8 cellular contexts compared by ENCODE assay signal in genomic region chr17:75130632-75131277, GRCh38. TPM values are rescaled to one million over a fixed set of nuclear protein-coding genes. Genes with fewer than 3 reads are reported as not detected.
DNase-seq lines count a peak whose midpoint lies in the region; ATAC-seq and TF ChIP-seq lines count a peak whose summit lies in the region.

No MANE protein-coding gene starts in this region.

- H4K8ac ChIP-seq in neuronal stem cell (ENCODE audit: low read depth, low read length) = no peak overlapping the region

- no peaks in the 10 kb centered on the region for H3K27me3 Mint-ChIP-seq in activated naive CD4-positive, alpha-beta T cell treated with anti-CD3 and anti-CD28 coated beads for 36 hours (ENCODE audit: low read depth)

- H3K4me1 ChIP-seq in OCI-LY7 (ENCODE audit: insufficient read depth, low read length, poor library complexity, severe bottlenecking) (peaks cover 33% of the 10 kb centered on the region), neuronal stem cell (ENCODE audit: control insufficient read depth in 2 of 2, insufficient read depth in 1 of 2, low read depth in 1 of 2, low read length in 2 of 2) (peaks cover 4 to 7% of the 10 kb centered on the region in 2 donors), uterus (peaks cover 0 to 8% of the 10 kb centered on the region in 2 donors)

- H3K23ac ChIP-seq in neuronal stem cell (ENCODE audit: low read depth, low read length, poor library complexity) = peak overlapping the region; percentile 96

- H3K9ac ChIP-seq in neuronal stem cell (ENCODE audit: low read depth, low read length, poor library complexity) = peak overlapping the region; percentile 85

- peak overlapping the region; percentile 43 for H2BK120ac ChIP-seq in neuronal stem cell (ENCODE audit: low read depth, low read length)

- H3K4me1 Mint-ChIP-seq in activated naive CD4-positive, alpha-beta T cell treated with anti-CD3 and anti-CD28 coated beads for 36 hours (ENCODE audit: low read depth) = peaks cover 23% of the 10 kb centered on the region

- POLR2A ChIA-PET in OCI-LY7 (lab: Charles Lee) = interaction anchor here (0.6 to 2.3 kb wide), 8 partner anchors 8 to 364 kb away, joined by 3 to 11 read pairs (median 6); partner anchors contain the start of genes ARMC7 and MRPL58

- H3K27ac ChIP-seq in OCI-LY7 (ENCODE audit: low read depth, low read length, poor library complexity, severe bottlenecking) (peak overlapping the region; percentile 69), neuronal stem cell (replicated peaks; ENCODE audit: low read length) (peak overlapping the region; percentile 96), uterus (peak overlapping the region; percentile 88 to 90)

- H3K4me2 ChIP-seq in OCI-LY7 (ENCODE audit: low read length) (peak overlapping the region; percentile 76), neuronal stem cell (ENCODE audit: insufficient read depth, low read length, poor library complexity, severe bottlenecking) (peak overlapping the region; percentile 88)

- H3K36me3 ChIP-seq in OCI-LY7 (ENCODE audit: insufficient read depth, low read length) (peaks cover 36% of the 10 kb centered on the region), neuronal stem cell (replicated peaks in 1 of 2; ENCODE audit: control insufficient read depth in 2 of 2, insufficient read depth in 2 of 2, low read length in 2 of 2) (peaks cover 27 to 39% of the 10 kb centered on the region in 2 donors), uterus (no peaks in the 10 kb centered on the region)

- CTCF ChIA-PET in OCI-LY7 (lab: Charles Lee; ENCODE audit: unreplicated experiment) = interaction anchor here (0.5 to 3.4 kb wide), 8 partner anchors 8 to 545 kb away, joined by 3 to 26 read pairs (median 6); partner anchors contain the start of gene MRPL58
- CTCF ChIA-PET in activated naive CD4-positive, alpha-beta T cell treated with anti-CD3 and anti-CD28 coated beads for 36 hours (lab: Charles Lee) = interaction anchor here (0.6 to 14.5 kb wide), 21 partner anchors 14 to 726 kb away, joined by 3 to 195 read pairs (median 3); partner anchors contain the start of gene MRPL58

- DNase-seq in OCI-LY7 (ENCODE audit: low spot score) (peak; percentile 82), foreskin fibroblast (peak; percentile 42 to 76), neuronal stem cell (ENCODE audit: low spot score) (no peak), uterus (peak in 1 of 2 donors; percentile 56)
- DNase-seq in activated naive CD4-positive, alpha-beta T cell treated with anti-CD3 and anti-CD28 coated beads for 36 hours = peak; percentile 66

- peak overlapping the region; percentile 98 for H3K18ac ChIP-seq in neuronal stem cell (ENCODE audit: low read length)

- peak overlapping the region; percentile 24 for H2BK5ac ChIP-seq in neuronal stem cell (ENCODE audit: low read length)

- H3K79me1 ChIP-seq in neuronal stem cell (ENCODE audit: low read depth, low read length) = peaks cover 7% of the 10 kb centered on the region

- H2BK15ac ChIP-seq in neuronal stem cell (ENCODE audit: low read length) = peak overlapping the region; percentile 44

- H2AK5ac ChIP-seq in neuronal stem cell (ENCODE audit: low read depth, low read length) = peak overlapping the region; percentile 87

- no peak overlapping the region for H2BK12ac ChIP-seq in neuronal stem cell (ENCODE audit: low read length)

- TF ChIP-seq POLR2A in uterus (IDR thresholded peaks at IDR 0.05) = no peak

- TF ChIP-seq CTCF in GM12873 (IDR thresholded peaks at IDR 0.05; ENCODE audit: insufficient read depth, low read depth, low read length, missing control alignments) (peak; percentile 58), OCI-LY7 (conservative IDR thresholded peaks at IDR 0.05; ENCODE audit: low read length) (peak; percentile 82), foreskin fibroblast (IDR thresholded peaks at IDR 0.05; ENCODE audit: low read depth, low read length) (peak; percentile 55), uterus (IDR thresholded peaks at IDR 0.05) (peak in 2 of 4 experiments; percentile 16 to 31)

- H3K27me3 ChIP-seq in neuronal stem cell (ENCODE audit: control insufficient read depth in 3 of 3, insufficient read depth in 3 of 3, low read depth in 1 of 3, low read length in 3 of 3) (no peaks in the 10 kb centered on the region), uterus (no peaks in the 10 kb centered on the region)

- H3K4me3 ChIP-seq in OCI-LY7 (ENCODE audit: low read depth, low read length, poor library complexity, severe bottlenecking) (peak overlapping the region; percentile 89), foreskin fibroblast (ENCODE audit: low read depth in 1 of 2, low read length in 2 of 2) (peak overlapping the region; percentile 69 to 90), neuronal stem cell (ENCODE audit: low read length in 2 of 2) (peak overlapping the region; percentile 81 to 97), uterus (peak overlapping the region; percentile 74 to 77)

- H3K14ac ChIP-seq in neuronal stem cell (ENCODE audit: low read length) = peak overlapping the region; percentile 47

- intact Hi-C loops in OCI-LY7 (cut with micrococcal nuclease; ENCODE audit: unreplicated experiment) (loop anchor here (1.0 to 2.0 kb wide), 3 partner anchors 16 to 52 kb away; partner anchors contain the start of genes JPT1 and SUMO2), uterus (cut with DNase I; ENCODE audit: low total_unique reads) (no loop called here)
- intact Hi-C loops in activated naive CD4-positive, alpha-beta T cell treated with anti-CD3 and anti-CD28 coated beads for 36 hours (cut with micrococcal nuclease) = loop anchor here (1.0 to 5.0 kb wide), 6 partner anchors 16 to 169 kb away; partner anchors contain the start of genes JPT1 and SUMO2

- peaks cover 17% of the 10 kb centered on the region for H3K79me2 ChIP-seq in OCI-LY7 (ENCODE audit: insufficient read depth, low read depth, low read length)

- H3K27ac Mint-ChIP-seq in activated naive CD4-positive, alpha-beta T cell treated with anti-CD3 and anti-CD28 coated beads for 36 hours = peak overlapping the region; percentile 85

- peak overlapping the region; percentile 61 for H2AFZ ChIP-seq in OCI-LY7 (ENCODE audit: low read length)
- peak overlapping the region; percentile 95 for H2AFZ ChIP-seq in neuronal stem cell (ENCODE audit: low read length)

- no peak overlapping the region for H4K91ac ChIP-seq in neuronal stem cell (ENCODE audit: low read depth, low read length, poor library complexity)

- BruUV-seq in OCI-LY7 (replicated peaks; lab: Mats Ljungman, UMichigan) = TSS peak; percentile 69

- H3K4ac ChIP-seq in neuronal stem cell (ENCODE audit: low read length) = peak overlapping the region; percentile 19

- H3K4me3 Mint-ChIP-seq in activated naive CD4-positive, alpha-beta T cell treated with anti-CD3 and anti-CD28 coated beads for 36 hours = peak overlapping the region; percentile 85

- no peaks in the 10 kb centered on the region for H3K9me3 Mint-ChIP-seq in activated naive CD4-positive, alpha-beta T cell treated with anti-CD3 and anti-CD28 coated beads for 36 hours

- H3K9me3 ChIP-seq in OCI-LY7 (ENCODE audit: low read length) (no peaks in the 10 kb centered on the region), neuronal stem cell (replicated peaks in 1 of 2; ENCODE audit: control insufficient read depth in 2 of 2, insufficient read depth in 1 of 2, low read depth in 1 of 2, low read length in 2 of 2) (no peaks in the 10 kb centered on the region), uterus (no peaks in the 10 kb centered on the region)

- ATAC-seq in HG03432 (IDR thresholded peaks at IDR 0.05; ENCODE audit: unreplicated experiment) (peak; percentile 16), GM21367 (IDR thresholded peaks at IDR 0.05; ENCODE audit: unreplicated experiment) (no peak)

- H4K20me1 ChIP-seq in OCI-LY7 (ENCODE audit: insufficient read depth, low read length) = peaks cover 10% of the 10 kb centered on the region

- H3K9me2 ChIP-seq in OCI-LY7 (ENCODE audit: insufficient read depth, low read length) = no peaks in the 10 kb centered on the region

- WGBS in neuronal stem cell (ENCODE audit: extremely low coverage in 2 of 2, insufficient read length in 2 of 2, insufficient replicate concordance in 1 of 2), 2 donors = no CpG with 5 or more reads among the region's 29 CpGs

- H3K36me3 Mint-ChIP-seq in activated naive CD4-positive, alpha-beta T cell treated with anti-CD3 and anti-CD28 coated beads for 36 hours (ENCODE audit: low read depth) = peaks cover 5% of the 10 kb centered on the region

RNA-seq across cellular contexts. Expression of gene NT5C, which starts 0.8 kb away (rescaled TPM):
- 229 and 259 TPM in 2 replicates for total RNA-seq in OCI-LY7 (2014; rRNA removed; shearing (Covaris generic))
- total RNA-seq in OCI-LY7 (2022) (106 and 107 TPM in 2 replicates), uterus (10 to 100 TPM; 30.2 to 60.0 (median 44.9) TPM)
- total RNA-seq in activated naive CD4-positive, alpha-beta T cell treated with anti-CD3 and anti-CD28 coated beads for 36 hours = 10 to 100 TPM; 49.7 to 55.2 TPM
- polyA plus RNA-seq in neuronal stem cell (2013, experiment 1 of 2) = 59.9 TPM
- 58.9 TPM for polyA plus RNA-seq in neuronal stem cell (2013, experiment 2 of 2)

RNA-seq across cellular contexts. Expression of gene ARMC7, which starts 21.0 kb away (rescaled TPM):
- total RNA-seq in OCI-LY7 (2014; rRNA removed; shearing (Covaris generic)) = 6.8 and 7.1 TPM in 2 replicates
- 16.9 and 19.9 TPM in 2 replicates for total RNA-seq in OCI-LY7 (2022)
- total RNA-seq in activated naive CD4-positive, alpha-beta T cell treated with anti-CD3 and anti-CD28 coated beads for 36 hours = 1 to 10 TPM; 3.8 to 4.9 TPM
- polyA plus RNA-seq in neuronal stem cell (2013, experiment 1 of 2) = 7.3 TPM
- polyA plus RNA-seq in neuronal stem cell (2013, experiment 2 of 2) = 6.9 TPM
- total RNA-seq in uterus = 1 to 10 TPM in 2 of 4 donors, under 1 TPM in 2; 0.29 to 9.2 (median 2.0) TPM

RNA-seq across cellular contexts. Expression of gene JPT1, which starts 23.6 kb away (rescaled TPM):
- total RNA-seq in OCI-LY7 (2014; rRNA removed; shearing (Covaris generic)) = 121 and 140 TPM in 2 replicates
- total RNA-seq in OCI-LY7 (2022) (251 and 253 TPM in 2 replicates), uterus (10 to 100 TPM in 2 of 4 donors, 1 to 10 TPM in 2; 3.6 to 46.8 (median 11.6) TPM)
- total RNA-seq in activated naive CD4-positive, alpha-beta T cell treated with anti-CD3 and anti-CD28 coated beads for 36 hours = 100 to 1,000 TPM; 242 to 258 TPM
- polyA plus RNA-seq in neuronal stem cell (2013, experiment 1 of 2) = 267 TPM
- 277 TPM for polyA plus RNA-seq in neuronal stem cell (2013, experiment 2 of 2)

RNA-seq across cellular contexts. Expression of gene SLC16A5, which starts 43.0 kb away (rescaled TPM):
- not detected in 2 replicates for total RNA-seq in OCI-LY7 (2014; rRNA removed; shearing (Covaris generic))
- total RNA-seq in OCI-LY7 (2022) (not detected in 2 replicates), uterus (10 to 100 TPM in 2 of 4 donors, 1 to 10 TPM in 1, not detected in 1; 4.1 to 17.5 (median 12.1) TPM)
- total RNA-seq in activated naive CD4-positive, alpha-beta T cell treated with anti-CD3 and anti-CD28 coated beads for 36 hours = 1 to 10 TPM; 2.5 to 3.1 TPM
- polyA plus RNA-seq in neuronal stem cell (2013, experiment 1 of 2) = 7.7 TPM
- 7.9 TPM for polyA plus RNA-seq in neuronal stem cell (2013, experiment 2 of 2)

RNA-seq across cellular contexts. Expression of gene SUMO2, which starts 52.0 kb away (rescaled TPM):
- total RNA-seq in OCI-LY7 (2014; rRNA removed; shearing (Covaris generic)) = 286 and 296 TPM in 2 replicates
- total RNA-seq in OCI-LY7 (2022) (628 and 714 TPM in 2 replicates), uterus (100 to 1,000 TPM in 2 of 4 donors, 10 to 100 TPM in 2; 57.4 to 427 (median 102) TPM)
- 100 to 1,000 TPM; 633 to 688 TPM for total RNA-seq in activated naive CD4-positive, alpha-beta T cell treated with anti-CD3 and anti-CD28 coated beads for 36 hours
- 507 TPM for polyA plus RNA-seq in neuronal stem cell (2013, experiment 1 of 2)
- 553 TPM for polyA plus RNA-seq in neuronal stem cell (2013, experiment 2 of 2)
